Comparison of ENCODE assay signal across 13 cellular contexts in genomic region chr10:132449826-132450211, GRCh38. TPM values are rescaled to one million over a fixed set of nuclear protein-coding genes. Genes with fewer than 3 reads are reported as not detected.
DNase-seq lines count a peak whose midpoint lies in the region; ATAC-seq and TF ChIP-seq lines count a peak whose summit lies in the region.
"Had no signal": no experiment of that assay in that cellular context is flagged by ENCODE, and none has a peak within 500 bp of the region (broad histone marks: within the 10 kb centered on the region; RNA-seq: fewer than 3 reads in every experiment).

No MANE protein-coding gene starts in this region.

- ATAC-seq in right cardiac atrium = no peak
- ATAC-seq in left cardiac atrium = no peak
- ATAC-seq in aorta (ENCODE audit: low FRiP score) = no peak
- no peak for ATAC-seq in HG03045 (IDR thresholded peaks at IDR 0.05; ENCODE audit: unreplicated experiment)
- ATAC-seq: T-cell had no signal

- H3K4me3 ChIP-seq in right cardiac atrium (ENCODE audit: low read length) = no peak overlapping the region
- peak overlapping the region; percentile 50 for H3K4me3 ChIP-seq in adipocyte (ENCODE audit: low read length)
- H3K4me3 ChIP-seq in mucosa of rectum (ENCODE audit: low read length in 2 of 2) = no peak overlapping the region
- H3K4me3 ChIP-seq in aorta (ENCODE audit: low read length in 2 of 2) = no peak overlapping the region
- no peak overlapping the region for H3K4me3 ChIP-seq in breast epithelium
- H3K4me3 ChIP-seq: cardiac muscle cell had no signal

- H3K36me3 ChIP-seq in adipocyte (ENCODE audit: control insufficient read depth, insufficient read depth, low read length, severe bottlenecking) (no peaks in the 10 kb centered on the region), mucosa of rectum (ENCODE audit: control insufficient read depth in 2 of 2, insufficient read depth in 2 of 2, low read length in 2 of 2) (no peaks in the 10 kb centered on the region), aorta (ENCODE audit: control insufficient read depth in 1 of 2, insufficient read depth in 2 of 2, low read length in 1 of 2) (no peaks in the 10 kb centered on the region), breast epithelium (no peaks in the 10 kb centered on the region)
- H3K36me3 ChIP-seq: cardiac muscle cell had no signal

- 81% methylated on average over 11 of the region's 11 CpGs for WGBS in right cardiac atrium
- 81 to 84% methylated on average over 11 of the region's 11 CpGs for WGBS in aorta, 2 donors

- intact Hi-C loops in right cardiac atrium (cut with DNase I) (loop anchor here in 2 of 4 donors (5.0 kb wide), 4 partner anchors 58 to 228 kb away; no protein-coding TSS in a partner anchor), left cardiac atrium (cut with DNase I) (loop anchor here in 1 of 2 donors (10.0 kb wide), 1 partner anchor 225 kb away; no protein-coding TSS in a partner anchor), aorta (cut with DNase I) (loop anchor here in 1 of 2 donors (5.0 kb wide), 1 partner anchor 228 kb away; no protein-coding TSS in a partner anchor), breast epithelium (cut with DNase I; ENCODE audit: low total_unique reads) (loop anchor here (5.0 to 10.0 kb wide), 2 partner anchors 58 to 225 kb away; no protein-coding TSS in a partner anchor)

- H3K4me1 ChIP-seq in right cardiac atrium (ENCODE audit: control insufficient read depth, insufficient read depth, low read length) = peaks cover 2% of the 10 kb centered on the region
- peaks cover 42% of the 10 kb centered on the region for H3K4me1 ChIP-seq in adipocyte (ENCODE audit: control insufficient read depth, insufficient read depth, low read length)
- H3K4me1 ChIP-seq in mucosa of rectum (ENCODE audit: control insufficient read depth in 2 of 2, insufficient read depth in 2 of 2, low read length in 2 of 2) = peaks cover 63 to 65% of the 10 kb centered on the region in 2 donors
- H3K4me1 ChIP-seq in aorta (ENCODE audit: control insufficient read depth in 1 of 2, insufficient read depth in 2 of 2, low read length in 2 of 2) = no peaks in the 10 kb centered on the region
- peaks cover 6 to 22% of the 10 kb centered on the region in 2 donors for H3K4me1 ChIP-seq in breast epithelium

- H3K9me3 ChIP-seq in right cardiac atrium (ENCODE audit: control insufficient read depth, low read length) (no peaks in the 10 kb centered on the region), adipocyte (ENCODE audit: control insufficient read depth, low read length) (no peaks in the 10 kb centered on the region), mucosa of rectum (ENCODE audit: control insufficient read depth in 2 of 2, low read length in 2 of 2) (no peaks in the 10 kb centered on the region), aorta (ENCODE audit: control insufficient read depth, low read length) (no peaks in the 10 kb centered on the region), breast epithelium (no peaks in the 10 kb centered on the region)

- TF ChIP-seq CTCF in breast epithelium (IDR thresholded peaks at IDR 0.05) = no peak

- no peak for TF ChIP-seq POLR2A in breast epithelium (IDR thresholded peaks at IDR 0.05)

- H3K27ac ChIP-seq in right cardiac atrium (ENCODE audit: low read length) = no peak overlapping the region
- peak overlapping the region; percentile 85 to 89 for H3K27ac ChIP-seq in mucosa of rectum (ENCODE audit: low read depth in 2 of 2, low read length in 2 of 2)
- no peak overlapping the region for H3K27ac ChIP-seq in aorta (ENCODE audit: low read depth in 1 of 2, low read length in 2 of 2)
- H3K27ac ChIP-seq in breast epithelium = no peak overlapping the region
- H3K27ac ChIP-seq: cardiac muscle cell had no signal

- peak overlapping the region; percentile 85 for H3K9ac ChIP-seq in adipocyte (ENCODE audit: low read length)
- H3K9ac ChIP-seq in mucosa of rectum (ENCODE audit: low read depth in 1 of 2, low read length in 2 of 2) = peak overlapping the region in 1 of 2 donors; percentile 65

- H3K27me3 ChIP-seq in right cardiac atrium (ENCODE audit: control insufficient read depth, insufficient read depth) (no peaks in the 10 kb centered on the region), adipocyte (replicated peaks; ENCODE audit: control insufficient read depth, insufficient read depth, low read length) (no peaks in the 10 kb centered on the region), mucosa of rectum (ENCODE audit: control insufficient read depth in 2 of 2, insufficient read depth in 2 of 2, low read length in 2 of 2) (no peaks in the 10 kb centered on the region), aorta (ENCODE audit: control insufficient read depth in 1 of 2, insufficient read depth in 2 of 2, low read length in 1 of 2) (no peaks in the 10 kb centered on the region), breast epithelium (no peaks in the 10 kb centered on the region)
- H3K27me3 ChIP-seq: cardiac muscle cell had no signal

- DNase-seq in right cardiac atrium (peak in 2 of 3 donors; percentile 50 to 66), left cardiac atrium (no peak), adipocyte (ENCODE audit: low read depth) (no peak), aorta (peak; percentile 44 to 57), hepatic stellate cell (ENCODE audit: low spot score) (no peak), breast epithelium (ENCODE audit: low spot score in 2 of 2) (no peak)
- DNase-seq: activated CD4-positive, alpha-beta T cell treated with anti-CD3 and anti-CD28 coated beads for 1 hour; NCI-H526 treated with DMSO at 0.1 percent for 48 hours; nucleus accumbens; T-cell had no signal

RNA-seq across cellular contexts. Expression of gene PWWP2B, which starts 52.8 kb away (rescaled TPM):
- total RNA-seq in right cardiac atrium (10 to 100 TPM in 2 of 4 donors, 1 to 10 TPM in 2; 7.0 to 10.6 (median 9.6) TPM), left cardiac atrium (10 to 100 TPM; 11.8 to 12.7 TPM), aorta (1 to 10 TPM; 6.8 to 8.7 TPM), breast epithelium (10 to 100 TPM; 10.7 to 15.5 (median 13.4) TPM)
- polyA plus RNA-seq in right cardiac atrium (9.1 TPM), aorta (1 to 10 TPM; 2.0 to 3.6 TPM)

Comparison
In these comparisons a context has a peak if more than half of its experiments do, and no peak if none do; other contexts are left out.
1. DNase-seq: peak in right cardiac atrium (2 of 3) and aorta (2 of 2); none in left cardiac atrium (single experiment), adipocyte (single experiment), hepatic stellate cell (single experiment) and breast epithelium (0 of 2).
2. H3K27ac ChIP-seq: peak in mucosa of rectum (2 of 2); none in right cardiac atrium (single experiment), aorta (0 of 2) and breast epithelium (0 of 2).